In the genomic region with DNA sequence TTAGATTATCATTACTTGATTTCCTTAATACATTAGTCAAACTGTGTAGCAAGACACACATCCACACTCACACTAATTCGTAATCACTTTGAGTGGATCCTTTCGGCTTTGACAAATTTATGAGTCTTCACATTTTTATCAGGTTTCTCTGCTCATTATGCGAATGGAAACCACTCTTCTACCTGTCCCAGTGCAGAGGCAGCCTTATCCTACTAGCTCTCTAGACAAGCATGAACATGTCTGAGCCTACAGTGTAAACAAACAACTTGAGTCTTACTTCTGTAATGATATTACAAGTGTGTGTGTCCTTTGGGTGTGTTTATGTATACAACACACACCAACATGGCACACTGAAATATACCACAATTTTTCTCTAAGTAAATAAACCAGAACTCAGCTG, we compare ENCODE assay signal across 15 cellular contexts.
DNase-seq lines count a peak whose midpoint lies in the region; TF ChIP-seq lines count a peak whose summit lies in the region.
"Had no signal": no experiment of that assay in that cellular context is flagged by ENCODE, and none has a peak within 500 bp of the region (broad histone marks: within the 10 kb centered on the region; RNA-seq: fewer than 3 reads in every experiment).

No MANE protein-coding gene starts in this region.

- no peaks in the 10 kb centered on the region for H3K36me3 ChIP-seq in Peyer's patch
- no peaks in the 10 kb centered on the region for H3K36me3 ChIP-seq in left ventricle myocardium inferior

- H3K27me3 ChIP-seq in Peyer's patch (no peaks in the 10 kb centered on the region), left ventricle myocardium inferior (ENCODE audit: low read depth) (no peaks in the 10 kb centered on the region)

- H3K4me1 ChIP-seq in Peyer's patch: no peaks in the 10 kb centered on the region
- no peaks in the 10 kb centered on the region for H3K4me1 ChIP-seq in left ventricle myocardium inferior
- H3K4me1 ChIP-seq: Caco-2 had no signal

- no peak overlapping the region for H3K27ac ChIP-seq in Peyer's patch
- no peak overlapping the region for H3K27ac ChIP-seq in left ventricle myocardium inferior (replicated peaks)
- H3K27ac ChIP-seq: C4-2B had no signal

- H3K9me3 ChIP-seq in Peyer's patch (no peaks in the 10 kb centered on the region), left ventricle myocardium inferior (replicated peaks) (peaks cover 7% of the 10 kb centered on the region)
- H3K9me3 ChIP-seq: Caco-2 had no signal

- TF ChIP-seq CTCF in epithelial cell of esophagus (IDR thresholded peaks at IDR 0.05; ENCODE audit: insufficient read depth, low read depth, low read length, missing control alignments) (no peak), Peyer's patch (IDR thresholded peaks at IDR 0.05) (no peak), left ventricle myocardium inferior (IDR thresholded peaks at IDR 0.05; ENCODE audit: borderline replicate concordance) (no peak)

- H3K4me3 ChIP-seq in epithelial cell of esophagus (ENCODE audit: low read length): no peak overlapping the region
- H3K4me3 ChIP-seq in Peyer's patch: no peak overlapping the region
- no peak overlapping the region for H3K4me3 ChIP-seq in left ventricle myocardium inferior

- peak; percentile 4 for DNase-seq in NCI-H2107 treated with DMSO at 0.1 percent for 48 hours (lab: John Stamatoyannopoulos, UW; ENCODE audit: unreplicated experiment)
- no peak for DNase-seq in NCI-H2107 (lab: John Stamatoyannopoulos, UW)
- peak; percentile 6 for DNase-seq in HPDE6-E6E7 (ENCODE audit: extremely low spot score)
- peak; percentile 93 for DNase-seq in NCI-H510A treated with DMSO at 0.1 percent for 48 hours (lab: John Stamatoyannopoulos, UW)
- DNase-seq in epithelial cell of esophagus (ENCODE audit: low read depth): peak; percentile 78
- no peak for DNase-seq in Peyer's patch
- no peak for DNase-seq in left ventricle myocardium inferior
- DNase-seq in GOT3 (lab: John Stamatoyannopoulos, UW): no peak
- DNase-seq: 8988T, Caco-2, H7, NCI-H146, SIG-M5, T-helper 2 cell had no signal

- intact Hi-C loops in left ventricle myocardium inferior (cut with micrococcal nuclease): no loop called here

- no peak for TF ChIP-seq POLR2A in Peyer's patch (IDR thresholded peaks at IDR 0.05)

Comparison
In these comparisons a context has a peak if more than half of its experiments do, and no peak if none do; other contexts are left out.
1. DNase-seq: peak in NCI-H2107 treated with DMSO at 0.1 percent for 48 hours (single experiment), HPDE6-E6E7 (single experiment), NCI-H510A treated with DMSO at 0.1 percent for 48 hours (single experiment) and epithelial cell of esophagus (single experiment); none in NCI-H2107 (single experiment), Peyer's patch (0 of 3), left ventricle myocardium inferior (single experiment) and GOT3 (single experiment).